In the genomic region with DNA sequence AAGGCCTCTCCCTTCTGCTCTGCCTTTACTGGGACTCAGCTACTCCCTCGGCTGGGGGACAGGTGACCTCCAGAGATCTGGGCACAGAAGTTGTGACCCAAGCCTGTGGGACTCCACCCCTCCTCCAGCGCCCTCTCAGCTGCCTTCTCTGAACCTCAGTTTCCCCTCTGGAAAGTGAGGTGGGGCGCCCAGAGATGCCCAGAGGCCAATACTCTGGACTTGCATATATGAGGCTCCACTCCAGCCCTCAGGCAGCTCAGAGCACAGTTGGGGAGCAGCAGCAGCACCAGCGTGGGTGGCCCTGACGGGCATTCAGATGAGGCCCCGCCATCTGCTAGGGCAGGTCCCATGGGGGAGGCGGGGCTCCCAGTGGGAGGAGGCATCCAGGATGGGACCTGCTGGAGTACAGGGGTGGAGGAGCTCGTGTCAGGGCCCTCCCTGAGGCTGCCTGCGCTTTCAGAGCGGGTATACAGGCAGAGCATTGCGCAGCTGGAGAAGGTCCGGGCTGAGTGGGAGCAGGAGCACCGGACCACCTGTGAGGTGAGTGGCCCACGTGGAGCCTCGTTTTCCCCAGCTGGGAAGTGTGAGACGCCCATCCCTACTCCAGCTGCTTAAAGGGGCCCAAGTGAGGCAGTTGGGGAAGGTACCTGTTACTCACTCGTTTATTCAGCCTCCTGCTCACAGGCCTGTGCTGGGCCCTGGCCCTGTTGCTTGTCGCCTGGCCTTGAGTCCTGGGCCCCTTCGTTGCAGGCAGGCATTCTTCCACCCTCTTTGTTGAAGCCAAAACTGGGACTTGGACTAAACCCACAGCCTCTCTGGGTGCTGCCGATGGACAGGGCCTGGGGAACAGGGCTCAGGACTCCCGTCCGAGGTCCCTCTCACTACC, we compare ENCODE assay signal across 1 cellular context.
TF ChIP-seq lines count a peak whose summit lies in the region.

No MANE protein-coding gene starts in this region.

TF ChIP-seq in HEK293, 187 proteins besides CTCF, POLR2A, EP300 and RAD21 (continued from another document and continues in another):
- TF ChIP-seq PRDM6 (tag by site-specific recombination; IDR thresholded peaks at IDR 0.05) (no peak), ZNF155 (tag by site-specific recombination; IDR thresholded peaks at IDR 0.05) (no peak), ZNF18 (tag by site-specific recombination; IDR thresholded peaks at IDR 0.05) (no peak), EGR2 (tag by site-specific recombination; IDR thresholded peaks at IDR 0.05; ENCODE audit: low read depth) (peak; percentile 56; the same call in 1 of the 2 replicates), SP2 (tag by site-specific recombination; IDR thresholded peaks at IDR 0.05) (peak; percentile 55), ZBTB21 (tag by site-specific recombination; IDR thresholded peaks at IDR 0.05) (no peak), ZNF560 (tag by site-specific recombination; IDR thresholded peaks at IDR 0.05; ENCODE audit: borderline replicate concordance) (no peak), ZNF394 (tag by site-specific recombination; IDR thresholded peaks at IDR 0.05; ENCODE audit: borderline replicate concordance) (peak; percentile 67; the same call in 1 of the 2 replicates), ZNF626 (tag by site-specific recombination; IDR thresholded peaks at IDR 0.05) (no peak), ZNF791 (tag by site-specific recombination; IDR thresholded peaks at IDR 0.05) (no peak), MYNN (tag by site-specific recombination; IDR thresholded peaks at IDR 0.05; ENCODE audit: borderline replicate concordance) (no peak), GLIS2 (tag by site-specific recombination; IDR thresholded peaks at IDR 0.05) (peak; percentile 36; the same call in 1 of the 2 replicates), SETDB1 (IDR thresholded peaks at IDR 0.05; ENCODE audit: insufficient read length, low read length) (no peak), ZNF366 (tag by site-specific recombination; conservative IDR thresholded peaks at IDR 0.05) (no peak), ZNF133 (tag by site-specific recombination; IDR thresholded peaks at IDR 0.05) (no peak), ZNF280D (tag by site-specific recombination; IDR thresholded peaks at IDR 0.05) (no peak), ZNF140 (tag by site-specific recombination; IDR thresholded peaks at IDR 0.05) (no peak), ZIC2 (tag by site-specific recombination; IDR thresholded peaks at IDR 0.05) (peak; percentile 28), ZNF610 (tag by site-specific recombination; IDR thresholded peaks at IDR 0.05; ENCODE audit: borderline replicate concordance) (no peak), ZEB2 (tag by site-specific recombination; IDR thresholded peaks at IDR 0.05) (no peak), MEIS1 (CRISPR knock-in tag; IDR thresholded peaks at IDR 0.05; ENCODE audit: borderline replicate concordance) (no peak), ZNF138 (tag by site-specific recombination; IDR thresholded peaks at IDR 0.05; ENCODE audit: borderline replicate concordance) (no peak), ZNF16 (tag by site-specific recombination; IDR thresholded peaks at IDR 0.05; ENCODE audit: low read depth) (no peak), SCRT2 (tag by site-specific recombination; IDR thresholded peaks at IDR 0.05) (peak; percentile 97), TCF7L2 (IDR thresholded peaks at IDR 0.05; ENCODE audit: borderline replicate concordance, low read depth, low read length) (no peak), ZNF558 (tag by site-specific recombination; IDR thresholded peaks at IDR 0.05) (no peak), ZNF184 (tag by site-specific recombination; IDR thresholded peaks at IDR 0.05) (no peak), ZBTB8A (tag by site-specific recombination; IDR thresholded peaks at IDR 0.05) (no peak)
- TF ChIP-seq, protein P1, sequence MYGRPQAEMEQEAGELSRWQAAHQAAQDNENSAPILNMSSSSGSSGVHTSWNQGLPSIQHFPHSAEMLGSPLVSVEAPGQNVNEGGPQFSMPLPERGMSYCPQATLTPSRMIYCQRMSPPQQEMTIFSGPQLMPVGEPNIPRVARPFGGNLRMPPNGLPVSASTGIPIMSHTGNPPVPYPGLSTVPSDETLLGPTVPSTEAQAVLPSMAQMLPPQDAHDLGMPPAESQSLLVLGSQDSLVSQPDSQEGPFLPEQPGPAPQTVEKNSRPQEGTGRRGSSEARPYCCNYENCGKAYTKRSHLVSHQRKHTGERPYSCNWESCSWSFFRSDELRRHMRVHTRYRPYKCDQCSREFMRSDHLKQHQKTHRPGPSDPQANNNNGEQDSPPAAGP (tag by site-specific recombination; IDR thresholded peaks at IDR 0.05), result peak; percentile 21; the same call in 1 of the 2 replicates
- TF ChIP-seq, protein P2, sequence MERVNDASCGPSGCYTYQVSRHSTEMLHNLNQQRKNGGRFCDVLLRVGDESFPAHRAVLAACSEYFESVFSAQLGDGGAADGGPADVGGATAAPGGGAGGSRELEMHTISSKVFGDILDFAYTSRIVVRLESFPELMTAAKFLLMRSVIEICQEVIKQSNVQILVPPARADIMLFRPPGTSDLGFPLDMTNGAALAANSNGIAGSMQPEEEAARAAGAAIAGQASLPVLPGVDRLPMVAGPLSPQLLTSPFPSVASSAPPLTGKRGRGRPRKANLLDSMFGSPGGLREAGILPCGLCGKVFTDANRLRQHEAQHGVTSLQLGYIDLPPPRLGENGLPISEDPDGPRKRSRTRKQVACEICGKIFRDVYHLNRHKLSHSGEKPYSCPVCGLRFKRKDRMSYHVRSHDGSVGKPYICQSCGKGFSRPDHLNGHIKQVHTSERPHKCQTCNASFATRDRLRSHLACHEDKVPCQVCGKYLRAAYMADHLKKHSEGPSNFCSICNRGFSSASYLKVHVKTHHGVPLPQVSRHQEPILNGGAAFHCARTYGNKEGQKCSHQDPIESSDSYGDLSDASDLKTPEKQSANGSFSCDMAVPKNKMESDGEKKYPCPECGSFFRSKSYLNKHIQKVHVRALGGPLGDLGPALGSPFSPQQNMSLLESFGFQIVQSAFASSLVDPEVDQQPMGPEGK (tag by site-specific recombination; IDR thresholded peaks at IDR 0.05), result no peak
- TF ChIP-seq, protein P3, sequence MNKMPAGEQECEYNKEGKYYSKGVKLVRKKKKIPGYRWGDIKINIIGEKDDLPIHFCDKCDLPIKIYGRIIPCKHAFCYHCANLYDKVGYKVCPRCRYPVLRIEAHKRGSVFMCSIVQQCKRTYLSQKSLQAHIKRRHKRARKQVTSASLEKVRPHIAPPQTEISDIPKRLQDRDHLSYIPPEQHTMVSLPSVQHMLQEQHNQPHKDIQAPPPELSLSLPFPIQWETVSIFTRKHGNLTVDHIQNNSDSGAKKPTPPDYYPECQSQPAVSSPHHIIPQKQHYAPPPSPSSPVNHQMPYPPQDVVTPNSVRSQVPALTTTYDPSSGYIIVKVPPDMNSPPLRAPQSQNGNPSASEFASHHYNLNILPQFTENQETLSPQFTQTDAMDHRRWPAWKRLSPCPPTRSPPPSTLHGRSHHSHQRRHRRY (tag by site-specific recombination; IDR thresholded peaks at IDR 0.05), result no peak
- TF ChIP-seq, protein P4, sequence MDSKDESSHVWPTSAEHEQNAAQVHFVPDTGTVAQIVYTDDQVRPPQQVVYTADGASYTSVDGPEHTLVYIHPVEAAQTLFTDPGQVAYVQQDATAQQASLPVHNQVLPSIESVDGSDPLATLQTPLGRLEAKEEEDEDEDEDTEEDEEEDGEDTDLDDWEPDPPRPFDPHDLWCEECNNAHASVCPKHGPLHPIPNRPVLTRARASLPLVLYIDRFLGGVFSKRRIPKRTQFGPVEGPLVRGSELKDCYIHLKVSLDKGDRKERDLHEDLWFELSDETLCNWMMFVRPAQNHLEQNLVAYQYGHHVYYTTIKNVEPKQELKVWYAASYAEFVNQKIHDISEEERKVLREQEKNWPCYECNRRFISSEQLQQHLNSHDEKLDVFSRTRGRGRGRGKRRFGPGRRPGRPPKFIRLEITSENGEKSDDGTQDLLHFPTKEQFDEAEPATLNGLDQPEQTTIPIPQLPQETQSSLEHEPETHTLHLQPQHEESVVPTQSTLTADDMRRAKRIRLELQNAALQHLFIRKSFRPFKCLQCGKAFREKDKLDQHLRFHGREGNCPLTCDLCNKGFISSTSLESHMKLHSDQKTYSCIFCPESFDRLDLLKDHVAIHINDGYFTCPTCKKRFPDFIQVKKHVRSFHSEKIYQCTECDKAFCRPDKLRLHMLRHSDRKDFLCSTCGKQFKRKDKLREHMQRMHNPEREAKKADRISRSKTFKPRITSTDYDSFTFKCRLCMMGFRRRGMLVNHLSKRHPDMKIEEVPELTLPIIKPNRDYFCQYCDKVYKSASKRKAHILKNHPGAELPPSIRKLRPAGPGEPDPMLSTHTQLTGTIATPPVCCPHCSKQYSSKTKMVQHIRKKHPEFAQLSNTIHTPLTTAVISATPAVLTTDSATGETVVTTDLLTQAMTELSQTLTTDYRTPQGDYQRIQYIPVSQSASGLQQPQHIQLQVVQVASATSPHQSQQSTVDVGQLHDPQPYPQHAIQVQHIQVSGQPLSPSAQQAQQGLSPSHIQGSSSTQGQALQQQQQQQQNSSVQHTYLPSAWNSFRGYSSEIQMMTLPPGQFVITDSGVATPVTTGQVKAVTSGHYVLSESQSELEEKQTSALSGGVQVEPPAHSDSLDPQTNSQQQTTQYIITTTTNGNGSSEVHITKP (tag by site-specific recombination; IDR thresholded peaks at IDR 0.05), result peak; percentile 80
- TF ChIP-seq, protein P5, sequence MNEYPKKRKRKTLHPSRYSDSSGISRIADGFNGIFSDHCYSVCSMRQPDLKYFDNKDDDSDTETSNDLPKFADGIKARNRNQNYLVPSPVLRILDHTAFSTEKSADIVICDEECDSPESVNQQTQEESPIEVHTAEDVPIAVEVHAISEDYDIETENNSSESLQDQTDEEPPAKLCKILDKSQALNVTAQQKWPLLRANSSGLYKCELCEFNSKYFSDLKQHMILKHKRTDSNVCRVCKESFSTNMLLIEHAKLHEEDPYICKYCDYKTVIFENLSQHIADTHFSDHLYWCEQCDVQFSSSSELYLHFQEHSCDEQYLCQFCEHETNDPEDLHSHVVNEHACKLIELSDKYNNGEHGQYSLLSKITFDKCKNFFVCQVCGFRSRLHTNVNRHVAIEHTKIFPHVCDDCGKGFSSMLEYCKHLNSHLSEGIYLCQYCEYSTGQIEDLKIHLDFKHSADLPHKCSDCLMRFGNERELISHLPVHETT (tag by site-specific recombination; IDR thresholded peaks at IDR 0.05), result no peak
